9 cellular contexts compared by ENCODE assay signal in genomic region chr6:6610031-6610591, GRCh38. TPM values are rescaled to one million over a fixed set of nuclear protein-coding genes. Genes with fewer than 3 reads are reported as not detected.
DNase-seq lines count a peak whose midpoint lies in the region; ATAC-seq lines count a peak whose summit lies in the region.
"Had no signal": no experiment of that assay in that cellular context is flagged by ENCODE, and none has a peak within 500 bp of the region (broad histone marks: within the 10 kb centered on the region; RNA-seq: fewer than 3 reads in every experiment).

No MANE protein-coding gene starts in this region.

- peak; percentile 50 for DNase-seq in NAMALWA (ENCODE audit: low spot score)
- DNase-seq in midbrain (lab: John Stamatoyannopoulos, UW): peak; percentile 11
- DNase-seq in DMS 273 treated with DMSO at 0.1 percent for 48 hours (lab: John Stamatoyannopoulos, UW): no peak
- no peak for DNase-seq in middle frontal gyrus (ENCODE audit: extremely low spot score, low spot score)
- no peak for DNase-seq in posterior vena cava (ENCODE audit: low spot score)
- DNase-seq in kidney tubule cell (ENCODE audit: low spot score): no peak
- DNase-seq: pancreas had no signal

- ATAC-seq in GM18861 (IDR thresholded peaks at IDR 0.05; ENCODE audit: unreplicated experiment) (peak; percentile 91), HG02610 (IDR thresholded peaks at IDR 0.05; ENCODE audit: unreplicated experiment) (peak; percentile 92)

- intact Hi-C loops in posterior vena cava (cut with DNase I): loop anchor here in 1 of 2 donors (5.0 kb wide), 1 partner anchor 58 kb away; no protein-coding TSS in a partner anchor

RNA-seq across cellular contexts. Expression of gene LY86, which starts 21.6 kb away (rescaled TPM):
- 1 to 10 TPM; 1.5 to 7.4 TPM for total RNA-seq in posterior vena cava

Comparison
In these comparisons a context has a peak if more than half of its experiments do, and no peak if none do; other contexts are left out.
1. DNase-seq: peak in NAMALWA (single experiment) and midbrain (single experiment); none in DMS 273 treated with DMSO at 0.1 percent for 48 hours (single experiment), middle frontal gyrus (single experiment), posterior vena cava (single experiment) and kidney tubule cell (single experiment).